12 cellular contexts compared by ENCODE assay signal in the genomic region with DNA sequence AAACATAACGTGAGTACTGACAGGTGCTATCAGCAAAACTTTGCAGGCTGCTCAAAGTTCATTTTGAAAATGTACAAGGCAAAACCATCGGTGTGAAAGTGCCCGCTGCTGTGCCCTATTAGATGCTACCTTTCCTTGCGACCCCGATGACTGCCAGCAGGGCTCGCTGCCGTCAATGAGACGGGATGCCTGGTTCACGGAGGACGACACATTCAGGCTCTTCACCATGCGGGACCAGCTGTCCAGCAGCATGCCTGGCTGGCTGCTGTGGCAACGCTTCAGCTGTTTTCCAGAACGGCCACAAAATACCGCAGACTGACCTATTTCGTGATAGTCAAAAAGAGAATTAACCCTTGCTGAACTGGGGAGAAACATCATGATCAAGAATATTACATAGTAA.
DNase-seq lines count a peak whose midpoint lies in the region; ATAC-seq and TF ChIP-seq lines count a peak whose summit lies in the region.
"Had no signal": no experiment of that assay in that cellular context is flagged by ENCODE, and none has a peak within 500 bp of the region (broad histone marks: within the 10 kb centered on the region; RNA-seq: fewer than 3 reads in every experiment).

No MANE protein-coding gene starts in this region.

- H3K4me3 ChIP-seq in endodermal cell (ENCODE audit: low read length): no peak overlapping the region

- 68 to 91% methylated on average over 12 to 15 of the region's 15 CpGs for WGBS in endodermal cell (ENCODE audit: insufficient coverage in 1 of 2, insufficient read length in 1 of 2), 2 experiments

- H3K27me3 Mint-ChIP-seq in endodermal cell (ENCODE audit: insufficient read depth): no peaks in the 10 kb centered on the region
- H3K27me3 Mint-ChIP-seq: CD4-positive, alpha-beta T cell had no signal

- no peak overlapping the region for H3K4me3 Mint-ChIP-seq in endodermal cell
- H3K4me3 Mint-ChIP-seq: CD4-positive, alpha-beta T cell had no signal

- H3K36me3 ChIP-seq in endodermal cell (ENCODE audit: control insufficient read depth, insufficient read depth, low read length): peaks cover 70% of the 10 kb centered on the region

- no peaks in the 10 kb centered on the region for H3K27me3 ChIP-seq in endodermal cell (ENCODE audit: control insufficient read depth, insufficient read depth, low read length, poor library complexity, severe bottlenecking)

- ATAC-seq in omental fat pad (ENCODE audit: low FRiP score) (no peak), HG03108 (IDR thresholded peaks at IDR 0.05; ENCODE audit: unreplicated experiment) (no peak)
- ATAC-seq: left lobe of liver; stimulated activated naive CD8-positive, alpha-beta T cell treated with anti-CD3 and anti-CD28 coated beads, Interleukin-15, Interleukin-2, amounts not matched to agents 100 U/mL and 50 U/mL, for 24 hours had no signal

- H3K4me1 ChIP-seq in endodermal cell (ENCODE audit: control insufficient read depth, insufficient read depth, low read length): no peaks in the 10 kb centered on the region

- H3K9me3 Mint-ChIP-seq in endodermal cell: no peaks in the 10 kb centered on the region
- H3K9me3 Mint-ChIP-seq: CD4-positive, alpha-beta T cell had no signal

- peaks cover 68% of the 10 kb centered on the region for H3K36me3 Mint-ChIP-seq in endodermal cell (ENCODE audit: low read depth)

- TF ChIP-seq CTCF in endodermal cell (conservative IDR thresholded peaks at IDR 0.05): peak; percentile 41
- no peak for TF ChIP-seq CTCF in omental fat pad (IDR thresholded peaks at IDR 0.05)

- no peaks in the 10 kb centered on the region for H3K4me1 Mint-ChIP-seq in endodermal cell

- no peak overlapping the region for H3K27ac ChIP-seq in endodermal cell (ENCODE audit: low read depth, low read length)

- no peak overlapping the region for H3K9ac ChIP-seq in endodermal cell (ENCODE audit: extremely low read depth, low read length, poor library complexity, severe bottlenecking)

- no peaks in the 10 kb centered on the region for H3K9me3 ChIP-seq in endodermal cell (ENCODE audit: control insufficient read depth, low read length)

- peak; percentile 10 for DNase-seq in 8988T
- DNase-seq in NCI-H2196 (lab: John Stamatoyannopoulos, UW; ENCODE audit: unreplicated experiment): peak; percentile 35
- DNase-seq in endodermal cell: peak; percentile 67
- peak; percentile 74 for DNase-seq in midbrain (lab: John Stamatoyannopoulos, UW)
- no peak for DNase-seq in omental fat pad (ENCODE audit: low spot score)
- DNase-seq in stimulated activated naive CD4-positive, alpha-beta T cell (lab: John Stamatoyannopoulos, UW): no peak
- no peak for DNase-seq in activated T-cell treated with anti-CD3 and anti-CD28 coated beads, Interleukin-2, amount 50 U/mL, for 48 hours
- DNase-seq: CD4-positive, alpha-beta T cell; NCI-H1417 treated with DMSO at 0.1 percent for 48 hours; stimulated activated naive CD8-positive, alpha-beta T cell treated with anti-CD3 and anti-CD28 coated beads, Interleukin-15, Interleukin-2, amounts not matched to agents 100 U/mL and 50 U/mL, for 24 hours had no signal

- no peak overlapping the region for H3K27ac Mint-ChIP-seq in endodermal cell
- H3K27ac Mint-ChIP-seq: CD4-positive, alpha-beta T cell had no signal

Comparison
In these comparisons a context has a peak if more than half of its experiments do, and no peak if none do; other contexts are left out.
1. DNase-seq: peak in 8988T (single experiment), NCI-H2196 (single experiment), endodermal cell (single experiment) and midbrain (single experiment); none in omental fat pad (single experiment), stimulated activated naive CD4-positive, alpha-beta T cell (0 of 6) and activated T-cell treated with anti-CD3 and anti-CD28 coated beads, Interleukin-2, amount 50 U/mL, for 48 hours (0 of 2).